11 cellular contexts compared by ENCODE assay signal in the genomic region with DNA sequence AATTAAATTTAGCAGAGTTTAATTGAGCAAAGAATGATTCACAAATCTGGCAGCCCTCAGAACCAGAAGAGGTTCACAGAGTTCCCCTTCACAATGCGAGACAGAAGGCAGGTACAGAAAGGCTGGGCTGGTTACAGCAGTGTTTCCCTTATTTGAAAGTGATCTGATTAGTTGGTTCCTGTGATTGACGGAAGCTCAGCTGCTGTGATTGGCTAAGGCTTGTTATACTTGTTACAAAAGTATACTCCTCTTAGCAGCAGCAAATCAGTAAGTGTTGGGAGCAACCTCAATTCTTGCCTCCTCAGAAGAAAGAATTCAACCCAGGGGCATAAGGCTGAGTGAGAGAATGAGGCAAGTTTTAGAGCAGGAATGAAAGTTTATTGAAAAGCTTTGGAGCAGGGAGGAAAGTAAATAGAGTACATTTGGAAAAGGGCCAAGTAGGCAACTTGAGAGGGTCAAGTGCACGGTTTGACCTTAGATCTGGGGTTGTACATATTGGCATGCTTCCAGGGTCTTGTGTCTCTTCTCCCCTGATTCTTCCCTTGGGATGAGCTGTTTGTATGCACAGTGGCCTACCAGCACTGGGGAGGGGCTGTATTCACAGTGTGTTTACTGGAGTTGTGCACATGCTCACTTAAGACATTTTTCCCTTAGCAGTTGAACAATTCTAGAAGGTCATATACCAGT.
DNase-seq lines count a peak whose midpoint lies in the region; ATAC-seq, FAIRE-seq and TF ChIP-seq lines count a peak whose summit lies in the region.
"Had no signal": no experiment of that assay in that cellular context is flagged by ENCODE, and none has a peak within 500 bp of the region (broad histone marks: within the 10 kb centered on the region; RNA-seq: fewer than 3 reads in every experiment).

No MANE protein-coding gene starts in this region.

- H3K4me1 ChIP-seq in K562 (replicated peaks in 1 of 2; ENCODE audit: control insufficient read depth in 2 of 2, insufficient read depth in 2 of 2, low read length in 2 of 2) (no peaks in the 10 kb centered on the region), testis (peaks cover 18% of the 10 kb centered on the region)

- H3K27me3 Mint-ChIP-seq in natural killer cell (ENCODE audit: low read depth in 2 of 2) = no peaks in the 10 kb centered on the region

- H3K79me2 ChIP-seq in K562 (ENCODE audit: control insufficient read depth, insufficient read depth, low read length) = no peaks in the 10 kb centered on the region

- in situ Hi-C loops in K562 (cut with MboI) = no loop called here

- H3K27me3 ChIP-seq in K562 (ENCODE audit: control insufficient read depth in 2 of 2, insufficient read depth in 2 of 2, low read length in 2 of 2) (0 out of 5 replicates have a peak, but pooled peaks cover 0 to 3% of the 10 kb centered on the region in 2 experiments), testis (no peaks in the 10 kb centered on the region)
- H3K27me3 ChIP-seq: MG63 had no signal

- WGBS in K562 (ENCODE audit: insufficient coverage, low coverage, missing lambda C conversion rate) = 0% methylated on average over 3 of the region's 3 CpGs
- WGBS in testis, 2 donors = 37 to 49% methylated on average over 3 of the region's 3 CpGs

- FAIRE-seq in K562 (lab: Jason Lieb, UNC) = no peak

- no peak for TF ChIP-seq CTCF in K562 (IDR thresholded peaks at IDR 0.05 in 2 of 3, conservative IDR thresholded peaks at IDR 0.05 in 1 of 3; ENCODE audit: insufficient read depth in 2 of 3, low read depth in 1 of 3, low read length in 3 of 3)
- TF ChIP-seq CTCF in testis (IDR thresholded peaks at IDR 0.05) = no peak
- no peak for TF ChIP-seq CTCF in natural killer cell (IDR thresholded peaks at IDR 0.05)

- H3K4me2 ChIP-seq in K562 (ENCODE audit: insufficient read depth, low read length) = no peak overlapping the region

- H3K36me3 ChIP-seq in K562 (ENCODE audit: control insufficient read depth, insufficient read depth, low read length) (no peaks in the 10 kb centered on the region), testis (ENCODE audit: low read depth, missing control alignments) (no peaks in the 10 kb centered on the region)
- H3K36me3 ChIP-seq: MG63 had no signal

- TF ChIP-seq RAD21 in K562 (CRISPR knock-in tag; conservative IDR thresholded peaks at IDR 0.05 in 1 of 2, IDR thresholded peaks at IDR 0.05 in 1 of 2) = no peak

- CTCF ChIA-PET in K562 (lab: Yijun Ruan, JAX; ENCODE audit: low intra/inter-chr PET ratio) = no interaction called here

- POLR2A ChIA-PET in K562 (lab: Yijun Ruan, JAX) = interaction anchor here (0.9 kb wide), 1 partner anchor 16 kb away, joined by 3 read pairs; no protein-coding TSS in a partner anchor

- no peaks in the 10 kb centered on the region for H4K20me1 ChIP-seq in K562 (replicated peaks; ENCODE audit: control insufficient read depth, insufficient read depth, low read length)

- no peaks in the 10 kb centered on the region for H3K36me3 Mint-ChIP-seq in natural killer cell

- H2AFZ ChIP-seq in K562 (ENCODE audit: low read depth, low read length) = no peak overlapping the region

- H3K4me3 ChIP-seq in K562 (no peak overlapping the region), testis (no peak overlapping the region)
- H3K4me3 ChIP-seq: MG63 had no signal

- intact Hi-C loops in K562 (cut with micrococcal nuclease) = no loop called here
- intact Hi-C loops in testis (cut with DNase I; ENCODE audit: low total_unique reads) = no loop called here
- intact Hi-C loops in natural killer cell (cut with micrococcal nuclease) = no loop called here

- no peaks in the 10 kb centered on the region for H3K4me1 Mint-ChIP-seq in natural killer cell

- no peak overlapping the region for H3K4me3 Mint-ChIP-seq in natural killer cell

- H3K9me1 ChIP-seq in K562 (ENCODE audit: control insufficient read depth, insufficient read depth, low read length) = no peaks in the 10 kb centered on the region

- no peak overlapping the region for H3K27ac Mint-ChIP-seq in natural killer cell

- peak; percentile 26 to 76 (median 65) for DNase-seq in NCI-H1417 (lab: John Stamatoyannopoulos, UW)
- no peak for DNase-seq in NCI-H1417 treated with DMSO at 0.1 percent for 48 hours (lab: John Stamatoyannopoulos, UW)
- no peak for DNase-seq in K562 (ENCODE audit: extremely low read depth in 1 of 4, low spot score in 3 of 4)
- peak; percentile 58 for DNase-seq in kidney tubule cell (ENCODE audit: low spot score)
- peak; percentile 76 for DNase-seq in testis
- DNase-seq in mesenteric fat pad (ENCODE audit: low spot score) = no peak
- no peak for DNase-seq in midbrain (lab: John Stamatoyannopoulos, UW)
- no peak for DNase-seq in natural killer cell
- DNase-seq: amniotic stem cell; MG63; stimulated activated CD4-positive, alpha-beta T cell treated with anti-CD3 and anti-CD28 coated beads, Interleukin-4, amount 100 ng/mL, for 24 hours had no signal

- TF ChIP-seq POLR2A in K562 (conservative IDR thresholded peaks at IDR 0.05) (no peak), testis (IDR thresholded peaks at IDR 0.05) (no peak)

- TF ChIP-seq EP300 in K562 (IDR thresholded peaks at IDR 0.05; ENCODE audit: low read length) = no peak

- ATAC-seq in K562 (no peak), natural killer cell (no peak)

- H3K9ac ChIP-seq in K562 (ENCODE audit: insufficient read depth in 1 of 2, low read depth in 2 of 2, low read length in 2 of 2) = no peak overlapping the region

- no peak overlapping the region for H3K27ac ChIP-seq in K562 (ENCODE audit: extremely low read depth, low read depth, low read length)
- H3K27ac ChIP-seq in testis = peak overlapping the region; percentile 67 to 82

- peaks cover 2 to 4% of the 10 kb centered on the region in 2 donors for H3K9me3 Mint-ChIP-seq in natural killer cell

- no TSS peak for BruUV-seq in K562 (replicated peaks; lab: Mats Ljungman, UMichigan)

- H3K9me3 ChIP-seq in K562 (replicated peaks; ENCODE audit: control insufficient read depth, insufficient read depth, low read depth, low read length) = no peaks in the 10 kb centered on the region
- H3K9me3 ChIP-seq in testis = no peaks in the 10 kb centered on the region
- H3K9me3 ChIP-seq: MG63 had no signal

TF ChIP-seq in K562, 482 proteins besides CTCF, POLR2A, EP300 and RAD21:
- TF ChIP-seq MCM5 (IDR thresholded peaks at IDR 0.05; ENCODE audit: low read depth) (no peak), NR1H2 (CRISPR knock-in tag; IDR thresholded peaks at IDR 0.05) (no peak), ZNF263 (CRISPR knock-in tag; IDR thresholded peaks at IDR 0.05; ENCODE audit: borderline replicate concordance) (no peak), SPI1 (IDR thresholded peaks at IDR 0.05; ENCODE audit: borderline replicate concordance, low read depth, low read length) (no peak), ZKSCAN8 (CRISPR knock-in tag; IDR thresholded peaks at IDR 0.05) (no peak), KDM1A (IDR thresholded peaks at IDR 0.05) (no peak), NFIC (IDR thresholded peaks at IDR 0.05) (0 out of 2 replicates have a peak, but pooled peaks have one; percentile 32), LEF1 (IDR thresholded peaks at IDR 0.05) (no peak), ZNF212 (CRISPR knock-in tag; IDR thresholded peaks at IDR 0.05) (no peak), ZNF134 (CRISPR knock-in tag; conservative IDR thresholded peaks at IDR 0.05) (no peak), KLF1 (tag; IDR thresholded peaks at IDR 0.05) (no peak)
- TF ChIP-seq, protein P1, sequence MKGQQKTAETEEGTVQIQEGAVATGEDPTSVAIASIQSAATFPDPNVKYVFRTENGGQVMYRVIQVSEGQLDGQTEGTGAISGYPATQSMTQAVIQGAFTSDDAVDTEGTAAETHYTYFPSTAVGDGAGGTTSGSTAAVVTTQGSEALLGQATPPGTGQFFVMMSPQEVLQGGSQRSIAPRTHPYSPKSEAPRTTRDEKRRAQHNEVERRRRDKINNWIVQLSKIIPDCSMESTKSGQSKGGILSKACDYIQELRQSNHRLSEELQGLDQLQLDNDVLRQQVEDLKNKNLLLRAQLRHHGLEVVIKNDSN (CRISPR knock-in tag; IDR thresholded peaks at IDR 0.05) = no peak
- TF ChIP-seq, protein P2, sequence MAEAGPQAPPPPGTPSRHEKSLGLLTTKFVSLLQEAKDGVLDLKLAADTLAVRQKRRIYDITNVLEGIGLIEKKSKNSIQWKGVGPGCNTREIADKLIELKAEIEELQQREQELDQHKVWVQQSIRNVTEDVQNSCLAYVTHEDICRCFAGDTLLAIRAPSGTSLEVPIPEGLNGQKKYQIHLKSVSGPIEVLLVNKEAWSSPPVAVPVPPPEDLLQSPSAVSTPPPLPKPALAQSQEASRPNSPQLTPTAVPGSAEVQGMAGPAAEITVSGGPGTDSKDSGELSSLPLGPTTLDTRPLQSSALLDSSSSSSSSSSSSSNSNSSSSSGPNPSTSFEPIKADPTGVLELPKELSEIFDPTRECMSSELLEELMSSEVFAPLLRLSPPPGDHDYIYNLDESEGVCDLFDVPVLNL (CRISPR knock-in tag; IDR thresholded peaks at IDR 0.05; ENCODE audit: low read depth) = no peak
- TF ChIP-seq, protein P3, sequence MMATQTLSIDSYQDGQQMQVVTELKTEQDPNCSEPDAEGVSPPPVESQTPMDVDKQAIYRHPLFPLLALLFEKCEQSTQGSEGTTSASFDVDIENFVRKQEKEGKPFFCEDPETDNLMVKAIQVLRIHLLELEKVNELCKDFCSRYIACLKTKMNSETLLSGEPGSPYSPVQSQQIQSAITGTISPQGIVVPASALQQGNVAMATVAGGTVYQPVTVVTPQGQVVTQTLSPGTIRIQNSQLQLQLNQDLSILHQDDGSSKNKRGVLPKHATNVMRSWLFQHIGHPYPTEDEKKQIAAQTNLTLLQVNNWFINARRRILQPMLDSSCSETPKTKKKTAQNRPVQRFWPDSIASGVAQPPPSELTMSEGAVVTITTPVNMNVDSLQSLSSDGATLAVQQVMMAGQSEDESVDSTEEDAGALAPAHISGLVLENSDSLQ (IDR thresholded peaks at IDR 0.05) = peak; percentile 81

Comparison
In these comparisons a context has a peak if more than half of its experiments do, and no peak if none do; other contexts are left out.
1. DNase-seq: peak in NCI-H1417 (3 of 3), kidney tubule cell (single experiment) and testis (single experiment); none in NCI-H1417 treated with DMSO at 0.1 percent for 48 hours (single experiment), K562 (0 of 4), mesenteric fat pad (single experiment), midbrain (single experiment) and natural killer cell (single experiment).